ENCODE assay signal across 8 cellular contexts in the genomic region with DNA sequence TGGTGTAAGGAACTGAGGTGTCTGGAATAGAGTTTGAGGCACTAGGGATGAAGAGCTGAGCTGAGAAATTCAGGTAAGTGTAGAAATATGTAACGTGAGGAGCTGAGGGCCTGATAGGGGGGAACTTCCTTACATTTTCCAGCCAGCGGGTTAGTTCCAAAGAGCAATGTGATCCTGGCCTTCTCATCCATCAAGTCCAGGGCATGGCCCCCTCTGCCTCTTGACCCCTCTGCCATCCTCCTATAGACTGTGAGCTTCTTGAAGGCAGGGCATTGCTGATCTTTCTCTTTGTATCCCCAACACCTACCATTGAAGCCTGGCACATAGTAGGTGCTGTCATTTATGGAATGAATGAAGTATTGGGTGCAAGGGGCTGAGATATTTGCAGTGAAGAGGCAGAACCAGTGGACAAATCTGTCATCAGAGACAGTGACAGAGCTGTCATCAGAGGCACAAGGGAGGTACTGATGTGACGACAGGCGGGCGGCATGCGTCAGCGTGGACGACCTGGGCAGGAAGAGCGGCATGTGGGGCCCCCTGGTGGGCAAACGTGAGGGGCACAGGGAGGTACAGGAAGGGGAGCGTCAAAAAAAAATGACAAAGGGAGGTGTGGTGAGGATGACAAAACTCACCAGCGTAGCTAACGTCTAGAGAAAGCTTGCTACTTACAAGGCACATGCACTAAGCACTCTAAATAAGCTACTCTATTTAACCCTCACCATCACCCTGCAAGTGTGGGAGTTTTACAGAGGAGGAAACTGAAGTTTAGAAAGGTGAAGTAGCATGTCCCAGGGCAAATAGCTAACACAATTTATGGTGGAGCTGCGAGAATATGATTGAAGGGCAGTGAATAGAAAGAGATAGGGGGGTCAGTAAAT. TPM values are rescaled to one million over a fixed set of nuclear protein-coding genes. Genes with fewer than 3 reads are reported as not detected.
DNase-seq lines count a peak whose midpoint lies in the region; ATAC-seq and TF ChIP-seq lines count a peak whose summit lies in the region.

No MANE protein-coding gene starts in this region.

- H3K4me1 ChIP-seq in IMR-90 (ENCODE audit: control insufficient read depth, insufficient read depth, low read length), result peaks cover 2% of the 10 kb centered on the region; the same call in 1 of the 2 replicates

- no peak overlapping the region for H3K9ac ChIP-seq in IMR-90 (ENCODE audit: low read depth, low read length)

- H2AK9ac ChIP-seq in IMR-90 (replicated peaks; ENCODE audit: low read depth, low read length, poor library complexity), result peak overlapping the region; percentile 34

- H4K20me1 ChIP-seq in IMR-90 (ENCODE audit: insufficient read depth, low read length), result no peaks in the 10 kb centered on the region

- H3K23ac ChIP-seq in IMR-90 (ENCODE audit: low read depth, low read length), result no peak overlapping the region

- no peaks in the 10 kb centered on the region for H3K9me3 ChIP-seq in IMR-90 (ENCODE audit: control insufficient read depth, insufficient read depth, low read length)

- TF ChIP-seq RAD21 in IMR-90 (IDR thresholded peaks at IDR 0.05; ENCODE audit: low read length), result peak; percentile 81

- H3K79me1 ChIP-seq in IMR-90 (ENCODE audit: low read depth in 1 of 2, low read length in 2 of 2), result peaks cover 0 to 3% of the 10 kb centered on the region in 2 experiments; a peak in 1 of 4 replicates

- in situ Hi-C loops in IMR-90 (cut with MboI; ENCODE audit: low sequenced_read_pairs), result no loop called here

- H2BK120ac ChIP-seq in IMR-90 (ENCODE audit: low read depth, low read length), result no peak overlapping the region

- no peak overlapping the region for H3K4me2 ChIP-seq in IMR-90 (ENCODE audit: low read depth, low read length)

- ATAC-seq in GM21515 (IDR thresholded peaks at IDR 0.05; ENCODE audit: unreplicated experiment) (peak; percentile 72), IMR-90 (ENCODE audit: low read depth) (peak; percentile 75), omental fat pad (ENCODE audit: low FRiP score) (peak; percentile 68)

- H3K9me1 ChIP-seq in IMR-90 (ENCODE audit: insufficient read depth, low read length), result peaks cover 6% of the 10 kb centered on the region

- peak overlapping the region; percentile 80 for H2AFZ ChIP-seq in IMR-90 (replicated peaks; ENCODE audit: low read length, poor library complexity)

- CTCF ChIA-PET in IMR-90 (lab: Yijun Ruan, JAX), result interaction anchor here (0.6 to 2.9 kb wide), 23 partner anchors 10 to 431 kb away, joined by 3 to 32 read pairs (median 3); a partner anchor contains a TSS

- no peak overlapping the region for H3K18ac ChIP-seq in IMR-90 (ENCODE audit: low read depth, low read length)

- no peaks in the 10 kb centered on the region for H3K36me3 ChIP-seq in IMR-90 (ENCODE audit: control insufficient read depth, insufficient read depth, low read length)

- H2BK5ac ChIP-seq in IMR-90 (ENCODE audit: low read depth, low read length, poor library complexity, severe bottlenecking), result no peak overlapping the region

- TF ChIP-seq POLR2A in IMR-90 (IDR thresholded peaks at IDR 0.05; ENCODE audit: low read depth, low read length), result no peak

- no TSS peak for BruUV-seq in IMR-90 (replicated peaks; lab: Mats Ljungman, UMichigan)

- DNase-seq in DMS153 (lab: John Stamatoyannopoulos, UW) (peak; percentile 53), IMR-90 (peak; percentile 75), RPMI7951 (ENCODE audit: low read depth) (peak; percentile 72), fibroblast of the aortic adventitia (ENCODE audit: low read depth) (peak; percentile 78), omental fat pad (ENCODE audit: low spot score) (peak; percentile 65), superior temporal gyrus (ENCODE audit: extremely low spot score) (peak; percentile 78)
- DNase-seq in activated T-helper 1 cell treated with anti-CD3 and anti-CD28 coated beads, Interleukin-2, amount 50 U/mL, for 16 hours (ENCODE audit: low read depth in 1 of 2, low spot score in 1 of 2), result peak; percentile 86 to 88

- no peak overlapping the region for H3K56ac ChIP-seq in IMR-90 (ENCODE audit: extremely low read depth, insufficient read depth, low read length)

- intact Hi-C loops in IMR-90 (cut with micrococcal nuclease), result loop anchor here (1.0 kb wide), 1 partner anchor 30 kb away; no protein-coding TSS in a partner anchor

- no peak overlapping the region for H2BK15ac ChIP-seq in IMR-90 (ENCODE audit: low read depth, low read length)

- H3K4me3 ChIP-seq in IMR-90 (ENCODE audit: insufficient read depth, low read depth, low read length) (no peak overlapping the region), fibroblast of the aortic adventitia (ENCODE audit: low read depth, low read length) (no peak overlapping the region)

- peak overlapping the region; percentile 10; the same call in 1 of the 2 replicates for H4K91ac ChIP-seq in IMR-90 (ENCODE audit: insufficient read depth, low read depth, low read length)

- POLR2A ChIA-PET in IMR-90 (lab: Charles Lee; ENCODE audit: unreplicated experiment), result no interaction called here

- peak overlapping the region; percentile 65; the same call in 1 of the 2 replicates for H2AK5ac ChIP-seq in IMR-90 (ENCODE audit: low read depth, low read length)

- no peaks in the 10 kb centered on the region for H3K27me3 ChIP-seq in IMR-90 (ENCODE audit: control insufficient read depth, insufficient read depth, low read length)

- H3K4ac ChIP-seq in IMR-90 (ENCODE audit: low read depth, low read length), result peak overlapping the region; percentile 26; the same call in 1 of the 2 replicates

- dilution Hi-C loops in IMR-90 (cut with HindIII; ENCODE audit: low sequenced_read_pairs, unreplicated experiment), result no loop called here

- no peak overlapping the region for H3K14ac ChIP-seq in IMR-90 (replicated peaks; ENCODE audit: low read depth, low read length)

- TF ChIP-seq CTCF in IMR-90 (conservative IDR thresholded peaks at IDR 0.05; ENCODE audit: low read depth, low read length) (peak; percentile 91), fibroblast of the aortic adventitia (IDR thresholded peaks at IDR 0.05; ENCODE audit: insufficient read depth, low read length) (peak; percentile 90), omental fat pad (IDR thresholded peaks at IDR 0.05) (peak in 2 of 3 donors; percentile 79 to 92)

- H3K27ac ChIP-seq in IMR-90 (ENCODE audit: insufficient read depth, low read length), result no peak overlapping the region

- H4K8ac ChIP-seq in IMR-90 (ENCODE audit: low read depth in 2 of 2, low read length in 2 of 2), result peak overlapping the region in 1 of 2 experiments; percentile 49; a peak in 1 of 4 replicates

- WGBS in IMR-90 (ENCODE audit: extremely low coverage in 2 of 2, insufficient read length in 1 of 2), 2 experiments, result 0% methylated on average over 1 of the region's 14 CpGs; no CpG with 5 or more reads in 1 of the 2 experiments

- H2BK20ac ChIP-seq in IMR-90 (ENCODE audit: low read depth, low read length), result peak overlapping the region; percentile 19; the same call in 1 of the 2 replicates

- no peak overlapping the region for H4K5ac ChIP-seq in IMR-90 (ENCODE audit: low read depth, low read length)

TF ChIP-seq in IMR-90, 13 proteins besides CTCF, POLR2A, EP300 and RAD21:
- TF ChIP-seq NFE2L2 (IDR thresholded peaks at IDR 0.05; ENCODE audit: low read depth, low read length), result 0 out of 2 replicates have a peak, but pooled peaks have one; percentile 7
- TF ChIP-seq RCOR1 (IDR thresholded peaks at IDR 0.05; ENCODE audit: insufficient replicate concordance, low read length), result peak; percentile 59
- peak; percentile 85 for TF ChIP-seq SMC3 (IDR thresholded peaks at IDR 0.05; ENCODE audit: low read depth, low read length)
- peak; percentile 63; the same call in 1 of the 2 replicates for TF ChIP-seq MAZ (IDR thresholded peaks at IDR 0.05; ENCODE audit: borderline replicate concordance, low read depth, low read length)
- peak; percentile 2; the same call in 1 of the 2 replicates for TF ChIP-seq CEBPB (IDR thresholded peaks at IDR 0.05; ENCODE audit: low read depth, low read length)
- TF ChIP-seq, protein P1, sequence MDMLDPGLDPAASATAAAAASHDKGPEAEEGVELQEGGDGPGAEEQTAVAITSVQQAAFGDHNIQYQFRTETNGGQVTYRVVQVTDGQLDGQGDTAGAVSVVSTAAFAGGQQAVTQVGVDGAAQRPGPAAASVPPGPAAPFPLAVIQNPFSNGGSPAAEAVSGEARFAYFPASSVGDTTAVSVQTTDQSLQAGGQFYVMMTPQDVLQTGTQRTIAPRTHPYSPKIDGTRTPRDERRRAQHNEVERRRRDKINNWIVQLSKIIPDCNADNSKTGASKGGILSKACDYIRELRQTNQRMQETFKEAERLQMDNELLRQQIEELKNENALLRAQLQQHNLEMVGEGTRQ (IDR thresholded peaks at IDR 0.05; ENCODE audit: low read depth, low read length), result no peak
- TF ChIP-seq, protein P2, sequence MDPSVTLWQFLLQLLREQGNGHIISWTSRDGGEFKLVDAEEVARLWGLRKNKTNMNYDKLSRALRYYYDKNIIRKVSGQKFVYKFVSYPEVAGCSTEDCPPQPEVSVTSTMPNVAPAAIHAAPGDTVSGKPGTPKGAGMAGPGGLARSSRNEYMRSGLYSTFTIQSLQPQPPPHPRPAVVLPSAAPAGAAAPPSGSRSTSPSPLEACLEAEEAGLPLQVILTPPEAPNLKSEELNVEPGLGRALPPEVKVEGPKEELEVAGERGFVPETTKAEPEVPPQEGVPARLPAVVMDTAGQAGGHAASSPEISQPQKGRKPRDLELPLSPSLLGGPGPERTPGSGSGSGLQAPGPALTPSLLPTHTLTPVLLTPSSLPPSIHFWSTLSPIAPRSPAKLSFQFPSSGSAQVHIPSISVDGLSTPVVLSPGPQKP (IDR thresholded peaks at IDR 0.05; ENCODE audit: borderline replicate concordance, low read depth, low read length), result no peak
- TF ChIP-seq MXI1 (IDR thresholded peaks at IDR 0.05; ENCODE audit: borderline replicate concordance, low read depth, low read length), result peak; percentile 71; the same call in 1 of the 2 replicates
- no peak for TF ChIP-seq CHD1 (IDR thresholded peaks at IDR 0.05; ENCODE audit: low read depth, low read length)

RNA-seq across cellular contexts. Expression of a gene that starts 5.2 kb away (rescaled TPM):
- 18.9 and 20.4 TPM in 2 replicates for total RNA-seq in IMR-90 (2012; rRNA removed)
- polyA plus RNA-seq in IMR-90 (2012; rRNA removed), result 24.0 and 25.4 TPM in 2 replicates
- polyA plus RNA-seq in IMR-90 (2012; cell fraction: cytosol; rRNA removed), result 19.3 and 21.1 TPM in 2 replicates
- polyA plus RNA-seq in IMR-90 (2012; cell fraction: nucleus; rRNA removed; ENCODE audit: low replicate concordance), result 51.4 and 75.4 TPM in 2 replicates
- 15.4 and 16.0 TPM in 2 replicates for total RNA-seq in RPMI7951 (2014; rRNA removed; shearing (Covaris generic))
- 25.8 and 31.2 TPM in 2 replicates for total RNA-seq in fibroblast of the aortic adventitia (ENCODE audit: low replicate concordance)
- total RNA-seq in omental fat pad, result 10 to 100 TPM; 10.6 to 35.8 (median 15.6) TPM

RNA-seq across cellular contexts. Expression of a gene that starts 31.4 kb away (rescaled TPM):
- total RNA-seq in IMR-90 (2012; rRNA removed) (115 and 123 TPM in 2 replicates), fibroblast of the aortic adventitia (ENCODE audit: low replicate concordance) (21.6 and 24.9 TPM in 2 replicates), omental fat pad (10 to 100 TPM in 3 of 4 donors, 1 to 10 TPM in 1; 7.3 to 75.2 (median 31.9) TPM)
- 230 and 283 TPM in 2 replicates for polyA plus RNA-seq in IMR-90 (2012; rRNA removed)
- 215 and 255 TPM in 2 replicates for polyA plus RNA-seq in IMR-90 (2012; cell fraction: cytosol; rRNA removed)
- 331 and 562 TPM in 2 replicates for polyA plus RNA-seq in IMR-90 (2012; cell fraction: nucleus; rRNA removed; ENCODE audit: low replicate concordance)
- total RNA-seq in RPMI7951 (2014; rRNA removed; shearing (Covaris generic)), result 173 and 188 TPM in 2 replicates
